Comparison of ENCODE assay signal across 28 cellular contexts in genomic region chr1:46479744-46480350, GRCh38. TPM values are rescaled to one million over a fixed set of nuclear protein-coding genes. Genes with fewer than 3 reads are reported as not detected.
"Had no signal": no experiment of that assay in that cellular context is flagged by ENCODE, and none has a peak within 500 bp of the region (broad histone marks: within the 10 kb centered on the region; RNA-seq: fewer than 3 reads in every experiment).

No MANE protein-coding gene starts in this region.

- H3K4me3 Mint-ChIP-seq: activated B cell treated with CpG ODN at 0.5 μM for 24 hours; activated CD4-positive, alpha-beta memory T cell treated with anti-CD3 and anti-CD28 coated beads for 36 hours; activated CD4-positive, alpha-beta T cell treated with anti-CD3 and anti-CD28 coated beads for 36 hours; activated naive CD4-positive, alpha-beta T cell treated with anti-CD3 and anti-CD28 coated beads, Interleukin-2, amount 10 ng/mL, durations not matched to agents 7 days and 5 days; activated naive CD8-positive, alpha-beta T cell treated with anti-CD3 and anti-CD28 coated beads, Interleukin-2, amount 50 U/mL, for 24 hours; activated T-cell treated with anti-CD3 and anti-CD28 coated beads, Interleukin-2, amount 50 U/mL, for 72 hours; dendritic cell treated with granulocyte-macrophage colony-stimulating factor and Interleukin-4, amounts not matched to agents 40 ng/mL and 50 ng/mL, for 4 days; memory B cell; nephron; stimulated activated memory B cell treated with anti-CD40 and anti-IgM and Interleukin-4, amounts not matched to agents 10 μg/mL and 1 μg/mL and 100 μg/mL, for 72 hours had no signal

- ATAC-seq: activated CD4-positive, alpha-beta T cell treated with anti-CD3 and anti-CD28 coated beads for 36 hours; activated naive CD8-positive, alpha-beta T cell treated with anti-CD3 and anti-CD28 coated beads, Interleukin-2, amount 50 U/mL, for 24 hours; activated T-cell treated with anti-CD3 and anti-CD28 coated beads, Interleukin-2, amount 50 U/mL, for 72 hours; esophagus mucosa; stimulated activated memory B cell treated with anti-CD40 and anti-IgM and Interleukin-4, amounts not matched to agents 10 μg/mL and 1 μg/mL and 100 μg/mL, for 72 hours had no signal

- FAIRE-seq: endothelial cell of umbilical vein, urothelium cell line had no signal

- DNase-seq: activated B cell treated with CpG ODN at 0.5 μM for 24 hours; activated CD4-positive, alpha-beta memory T cell treated with anti-CD3 and anti-CD28 coated beads for 36 hours; activated CD4-positive, alpha-beta T cell treated with anti-CD3 and anti-CD28 coated beads for 36 hours; activated effector memory CD4-positive, alpha-beta T cell treated with Interleukin-2 at 50 U/mL for 16 hours; activated naive CD4-positive, alpha-beta T cell treated with anti-CD3 and anti-CD28 coated beads, Interleukin-2, amount 10 ng/mL, durations not matched to agents 7 days and 5 days; activated naive CD8-positive, alpha-beta T cell treated with anti-CD3 and anti-CD28 coated beads, Interleukin-2, amount 50 U/mL, for 24 hours; activated T-cell treated with anti-CD3 and anti-CD28 coated beads, Interleukin-2, amount 50 U/mL, for 72 hours; effector CD8-positive, alpha-beta T cell; foreskin melanocyte; glutamatergic neuron; nucleus accumbens; stimulated activated CD4-positive, alpha-beta T cell treated with anti-CD3 and anti-CD28 coated beads, Interleukin-1b, Interleukin-23, amount 100 ng/mL, for 48 hours; T-helper 9 cell; transverse colon had no signal

- H3K4me1 ChIP-seq: right atrium auricular region, transverse colon had no signal

- H3K27ac Mint-ChIP-seq: activated B cell treated with CpG ODN at 0.5 μM for 24 hours; activated CD4-positive, alpha-beta memory T cell treated with anti-CD3 and anti-CD28 coated beads for 36 hours; activated CD4-positive, alpha-beta T cell treated with anti-CD3 and anti-CD28 coated beads for 36 hours; activated naive CD4-positive, alpha-beta T cell treated with anti-CD3 and anti-CD28 coated beads, Interleukin-2, amount 10 ng/mL, durations not matched to agents 7 days and 5 days; activated naive CD8-positive, alpha-beta T cell treated with anti-CD3 and anti-CD28 coated beads, Interleukin-2, amount 50 U/mL, for 24 hours; activated T-cell treated with anti-CD3 and anti-CD28 coated beads, Interleukin-2, amount 50 U/mL, for 72 hours; dendritic cell treated with granulocyte-macrophage colony-stimulating factor and Interleukin-4, amounts not matched to agents 40 ng/mL and 50 ng/mL, for 4 days; memory B cell; nephron; stimulated activated memory B cell treated with anti-CD40 and anti-IgM and Interleukin-4, amounts not matched to agents 10 μg/mL and 1 μg/mL and 100 μg/mL, for 72 hours had no signal

- H3K9me3 ChIP-seq: right atrium auricular region, transverse colon had no signal

- H3K4me2 ChIP-seq: hepatocyte had no signal

- H3K27ac ChIP-seq: hepatocyte, right atrium auricular region, transverse colon had no signal

- H3K36me3 ChIP-seq: right atrium auricular region, transverse colon had no signal

- H3K79me2 ChIP-seq: hepatocyte had no signal

- H3K9me3 Mint-ChIP-seq: activated B cell treated with CpG ODN at 0.5 μM for 24 hours; activated CD4-positive, alpha-beta memory T cell treated with anti-CD3 and anti-CD28 coated beads for 36 hours; activated naive CD4-positive, alpha-beta T cell treated with anti-CD3 and anti-CD28 coated beads, Interleukin-2, amount 10 ng/mL, durations not matched to agents 7 days and 5 days; activated naive CD8-positive, alpha-beta T cell treated with anti-CD3 and anti-CD28 coated beads, Interleukin-2, amount 50 U/mL, for 24 hours; activated T-cell treated with anti-CD3 and anti-CD28 coated beads, Interleukin-2, amount 50 U/mL, for 72 hours; dendritic cell treated with granulocyte-macrophage colony-stimulating factor and Interleukin-4, amounts not matched to agents 40 ng/mL and 50 ng/mL, for 4 days; memory B cell; nephron; stimulated activated memory B cell treated with anti-CD40 and anti-IgM and Interleukin-4, amounts not matched to agents 10 μg/mL and 1 μg/mL and 100 μg/mL, for 72 hours had no signal

- H3K4me1 Mint-ChIP-seq: activated CD4-positive, alpha-beta T cell treated with anti-CD3 and anti-CD28 coated beads for 36 hours; activated naive CD4-positive, alpha-beta T cell treated with anti-CD3 and anti-CD28 coated beads, Interleukin-2, amount 10 ng/mL, durations not matched to agents 7 days and 5 days; activated naive CD8-positive, alpha-beta T cell treated with anti-CD3 and anti-CD28 coated beads, Interleukin-2, amount 50 U/mL, for 24 hours; nephron had no signal

- H2AFZ ChIP-seq: hepatocyte had no signal

- H3K36me3 Mint-ChIP-seq: activated CD4-positive, alpha-beta memory T cell treated with anti-CD3 and anti-CD28 coated beads for 36 hours; activated naive CD4-positive, alpha-beta T cell treated with anti-CD3 and anti-CD28 coated beads, Interleukin-2, amount 10 ng/mL, durations not matched to agents 7 days and 5 days; memory B cell; stimulated activated memory B cell treated with anti-CD40 and anti-IgM and Interleukin-4, amounts not matched to agents 10 μg/mL and 1 μg/mL and 100 μg/mL, for 72 hours had no signal

- H3K4me3 ChIP-seq: hepatocyte, right atrium auricular region, transverse colon had no signal

- H3K27me3 ChIP-seq: right atrium auricular region had no signal

RNA-seq across cellular contexts. Expression of gene DMBX1, which starts 9.8 kb away (rescaled TPM):
- total RNA-seq: activated B cell treated with CpG ODN at 0.5 μM for 24 hours; endothelial cell of umbilical vein; esophagus mucosa; hepatocyte; liver; mononuclear cell; myocyte; right atrium auricular region; T-helper 1 cell treated with Interleukin-12 subunit alpha and Interleukin-12 subunit beta and Interleukin-4 antibody, amounts not matched to agents 30 ng/mL and 1 ng/mL, for 36 hours; temporal lobe; transverse colon had no signal
- polyA plus RNA-seq: endothelial cell of umbilical vein, hepatocyte, liver had no signal
